In genomic region chr18:32552421-32553030, GRCh38 we compare ENCODE assay signal across 8 cellular contexts.
DNase-seq lines count a peak whose midpoint lies in the region; ATAC-seq and TF ChIP-seq lines count a peak whose summit lies in the region.

No MANE protein-coding gene starts in this region.

- no peak overlapping the region for H3K4me3 Mint-ChIP-seq in central memory CD8-positive, alpha-beta T cell

- no peaks in the 10 kb centered on the region for H3K4me1 Mint-ChIP-seq in central memory CD8-positive, alpha-beta T cell

- CTCF ChIA-PET in AG04450 (lab: Charles Lee): interaction anchor here (0.6 to 9.5 kb wide), 20 partner anchors 10 to 421 kb away, joined by 3 to 220 read pairs (median 3); partner anchors contain the start of gene GAREM1

- peak; percentile 41 for DNase-seq in AG04450 (ENCODE audit: low read depth, low spot score)
- peak; percentile 70 for DNase-seq in NCI-H2029 treated with DMSO at 0.1 percent for 48 hours (lab: John Stamatoyannopoulos, UW)
- DNase-seq in WERI-Rb-1: peak; percentile 56
- peak; percentile 14 to 35 for DNase-seq in central memory CD8-positive, alpha-beta T cell (ENCODE audit: low spot score in 2 of 2)
- DNase-seq in left lobe of liver (ENCODE audit: low spot score): peak; percentile 59
- peak; percentile 5 to 40 (median 27) for DNase-seq in stimulated activated CD4-positive, alpha-beta T cell treated with anti-CD3 and anti-CD28 coated beads, TNF-alpha, amount 100 ng/mL, for 48 hours (ENCODE audit: low read depth in 3 of 3)

- H3K27ac ChIP-seq in AG04450 (ENCODE audit: low read depth, low read length): no peak overlapping the region
- no peak overlapping the region for H3K27ac ChIP-seq in WERI-Rb-1

- H3K36me3 Mint-ChIP-seq in central memory CD8-positive, alpha-beta T cell (ENCODE audit: insufficient read depth): no peaks in the 10 kb centered on the region

- H3K9me3 ChIP-seq in AG04450 (ENCODE audit: control insufficient read depth, insufficient read depth, low read length) (no peaks in the 10 kb centered on the region), WERI-Rb-1 (ENCODE audit: severe bottlenecking) (no peaks in the 10 kb centered on the region)

- no peaks in the 10 kb centered on the region for H3K36me3 ChIP-seq in WERI-Rb-1

- H3K27ac Mint-ChIP-seq in central memory CD8-positive, alpha-beta T cell (ENCODE audit: low read depth): no peak overlapping the region

- ATAC-seq in GM18517 (IDR thresholded peaks at IDR 0.05; ENCODE audit: unreplicated experiment) (peak; percentile 90), HG02981 (IDR thresholded peaks at IDR 0.05; ENCODE audit: unreplicated experiment) (peak; percentile 77), left lobe of liver (peak; percentile 96)
- no peak for ATAC-seq in central memory CD8-positive, alpha-beta T cell (replicated peaks; ENCODE audit: extremely low read depth, poor library complexity, severe bottlenecking)

- H3K27me3 ChIP-seq in AG04450 (ENCODE audit: control insufficient read depth, insufficient read depth, low read length): peaks cover 3% of the 10 kb centered on the region
- H3K27me3 ChIP-seq in WERI-Rb-1 (ENCODE audit: insufficient read depth, low read depth, severe bottlenecking): peaks cover 45% of the 10 kb centered on the region

- POLR2A ChIA-PET in AG04450 (lab: Yijun Ruan, JAX): no interaction called here

- H3K27me3 Mint-ChIP-seq in central memory CD8-positive, alpha-beta T cell: peaks cover 31% of the 10 kb centered on the region

- H3K9me3 Mint-ChIP-seq in central memory CD8-positive, alpha-beta T cell: no peaks in the 10 kb centered on the region

- H3K4me3 ChIP-seq in AG04450 (ENCODE audit: low read depth, low read length) (no peak overlapping the region), WERI-Rb-1 (ENCODE audit: low read depth, low read length) (no peak overlapping the region)

- TF ChIP-seq CTCF in AG04450 (IDR thresholded peaks at IDR 0.05; ENCODE audit: low read depth, low read length) (peak; percentile 77), WERI-Rb-1 (IDR thresholded peaks at IDR 0.05; ENCODE audit: low read depth, low read length) (peak; percentile 74)
